21 cellular contexts compared by ENCODE assay signal in the genomic region with DNA sequence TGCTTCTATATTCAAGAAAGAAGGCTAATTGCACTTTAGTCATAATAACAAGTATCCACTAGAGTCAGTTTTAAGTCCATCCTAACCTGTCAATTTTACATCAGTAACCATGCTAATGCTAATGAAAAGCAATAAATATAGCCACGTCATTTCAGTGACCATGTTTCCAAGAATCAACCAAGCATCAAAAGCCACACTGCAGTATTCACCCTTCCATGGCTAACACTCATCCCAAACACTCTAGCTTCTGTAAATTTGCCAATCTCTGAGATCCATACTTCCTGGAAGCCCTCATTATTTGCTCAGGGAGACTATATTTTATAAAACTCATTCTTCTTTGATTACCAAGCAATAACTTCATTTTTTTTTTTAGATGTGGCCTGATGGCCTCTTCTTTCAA.
DNase-seq lines count a peak whose midpoint lies in the region; ATAC-seq, FAIRE-seq and TF ChIP-seq lines count a peak whose summit lies in the region.
"Had no signal": no experiment of that assay in that cellular context is flagged by ENCODE, and none has a peak within 500 bp of the region (broad histone marks: within the 10 kb centered on the region; RNA-seq: fewer than 3 reads in every experiment).

No MANE protein-coding gene starts in this region.

- 60% methylated on average over 1 of the region's 1 CpG for WGBS in right lobe of liver (ENCODE audit: insufficient coverage, low coverage, low lambda C conversion rate, missing lambda C conversion rate)

- H3K4me1 ChIP-seq in right lobe of liver = no peaks in the 10 kb centered on the region
- H3K4me1 ChIP-seq: SJCRH30 had no signal

- H3K4me3 Mint-ChIP-seq in activated T-helper 1 cell treated with anti-CD3 and anti-CD28 coated beads, Interleukin-12 subunit alpha, Interleukin-12 subunit beta, Interleukin-2, Interleukin-4 antibody, amounts not matched to agents 30 ng/mL and 10 ng/mL and 1 ng/mL, durations not matched to agents 14 hours and 24 hours and 36 hours = no peak overlapping the region
- H3K4me3 Mint-ChIP-seq: B cell; CD4-positive, alpha-beta T cell; T-helper 17 cell had no signal

- H3K27ac Mint-ChIP-seq in activated T-helper 1 cell treated with anti-CD3 and anti-CD28 coated beads, Interleukin-12 subunit alpha, Interleukin-12 subunit beta, Interleukin-2, Interleukin-4 antibody, amounts not matched to agents 30 ng/mL and 10 ng/mL and 1 ng/mL, durations not matched to agents 14 hours and 24 hours and 36 hours = no peak overlapping the region
- H3K27ac Mint-ChIP-seq: B cell; CD4-positive, alpha-beta T cell; T-helper 17 cell had no signal

- no peaks in the 10 kb centered on the region for H3K27me3 ChIP-seq in right lobe of liver
- H3K27me3 ChIP-seq: SJCRH30 had no signal

- H3K9me3 Mint-ChIP-seq in activated T-helper 1 cell treated with anti-CD3 and anti-CD28 coated beads, Interleukin-12 subunit alpha, Interleukin-12 subunit beta, Interleukin-2, Interleukin-4 antibody, amounts not matched to agents 30 ng/mL and 10 ng/mL and 1 ng/mL, durations not matched to agents 14 hours and 24 hours and 36 hours = no peaks in the 10 kb centered on the region

- H3K36me3 Mint-ChIP-seq in activated T-helper 1 cell treated with anti-CD3 and anti-CD28 coated beads, Interleukin-12 subunit alpha, Interleukin-12 subunit beta, Interleukin-2, Interleukin-4 antibody, amounts not matched to agents 30 ng/mL and 10 ng/mL and 1 ng/mL, durations not matched to agents 14 hours and 24 hours and 36 hours (ENCODE audit: low read depth) = no peaks in the 10 kb centered on the region

- no peak overlapping the region for H3K27ac ChIP-seq in right lobe of liver
- H3K27ac ChIP-seq: GM23248, SJCRH30 had no signal

- no peaks in the 10 kb centered on the region for H3K9me3 ChIP-seq in right lobe of liver
- H3K9me3 ChIP-seq: SJCRH30 had no signal

- H3K4me1 Mint-ChIP-seq in activated T-helper 1 cell treated with anti-CD3 and anti-CD28 coated beads, Interleukin-12 subunit alpha, Interleukin-12 subunit beta, Interleukin-2, Interleukin-4 antibody, amounts not matched to agents 30 ng/mL and 10 ng/mL and 1 ng/mL, durations not matched to agents 14 hours and 24 hours and 36 hours (ENCODE audit: low read depth) = no peaks in the 10 kb centered on the region
- H3K4me1 Mint-ChIP-seq: B cell, T-helper 17 cell had no signal

- TF ChIP-seq POLR2A in right lobe of liver (IDR thresholded peaks at IDR 0.05) = no peak

- intact Hi-C loops in right lobe of liver (cut with DNase I) = no loop called here
- intact Hi-C loops in activated T-helper 1 cell treated with anti-CD3 and anti-CD28 coated beads, Interleukin-12 subunit alpha, Interleukin-12 subunit beta, Interleukin-2, Interleukin-4 antibody, amounts not matched to agents 30 ng/mL and 10 ng/mL and 1 ng/mL, durations not matched to agents 14 hours and 24 hours and 36 hours (cut with micrococcal nuclease) = no loop called here

- ATAC-seq in right lobe of liver = no peak
- no peak for ATAC-seq in HG03139 (IDR thresholded peaks at IDR 0.05; ENCODE audit: unreplicated experiment)
- ATAC-seq: GM12878, T-helper 17 cell had no signal

- no peaks in the 10 kb centered on the region for H3K36me3 ChIP-seq in right lobe of liver
- H3K36me3 ChIP-seq: SJCRH30 had no signal

- no peaks in the 10 kb centered on the region for H3K27me3 Mint-ChIP-seq in activated T-helper 1 cell treated with anti-CD3 and anti-CD28 coated beads, Interleukin-12 subunit alpha, Interleukin-12 subunit beta, Interleukin-2, Interleukin-4 antibody, amounts not matched to agents 30 ng/mL and 10 ng/mL and 1 ng/mL, durations not matched to agents 14 hours and 24 hours and 36 hours (ENCODE audit: insufficient read depth)
- H3K27me3 Mint-ChIP-seq: B cell; CD4-positive, alpha-beta T cell; T-helper 17 cell had no signal

- peak; percentile 45 for DNase-seq in NCI-H1092 treated with DMSO at 0.1 percent for 48 hours (lab: John Stamatoyannopoulos, UW)
- peak; percentile 12 for DNase-seq in NCI-H748 (lab: John Stamatoyannopoulos, UW; ENCODE audit: unreplicated experiment)
- DNase-seq in astrocyte of the hippocampus (ENCODE audit: low read depth, low spot score) = peak; percentile 4
- no peak for DNase-seq in HTR-8/SVneo (ENCODE audit: insufficient read length, low spot score)
- no peak for DNase-seq in right lobe of liver
- DNase-seq in activated T-helper 1 cell treated with anti-CD3 and anti-CD28 coated beads, Interleukin-12 subunit alpha, Interleukin-12 subunit beta, Interleukin-2, Interleukin-4 antibody, amounts not matched to agents 30 ng/mL and 10 ng/mL and 1 ng/mL, durations not matched to agents 14 hours and 24 hours and 36 hours (ENCODE audit: low spot score) = no peak
- DNase-seq: Calu3; CD4-positive, alpha-beta T cell; DND-41; GDM1; NCI-H1048; NCI-H2171; NK-92 treated with Interleukin-12 subunit alpha and Interleukin-12 subunit beta, amount 100 ng/mL, for 24 hours; OCI-M1; RPMI8226; SJCRH30; T-helper 17 cell had no signal

- H3K4me3 ChIP-seq in right lobe of liver = no peak overlapping the region
- H3K4me3 ChIP-seq: GM12878, GM23248, SJCRH30 had no signal

- FAIRE-seq in HTR-8/SVneo (lab: Jason Lieb, UNC) = no peak

- no peak for TF ChIP-seq CTCF in right lobe of liver (IDR thresholded peaks at IDR 0.05)

Comparison
In these comparisons a context has a peak if more than half of its experiments do, and no peak if none do; other contexts are left out.
1. DNase-seq: peak in NCI-H1092 treated with DMSO at 0.1 percent for 48 hours (single experiment), NCI-H748 (single experiment) and astrocyte of the hippocampus (single experiment); none in HTR-8/SVneo (single experiment), right lobe of liver (0 of 3) and activated T-helper 1 cell treated with anti-CD3 and anti-CD28 coated beads, Interleukin-12 subunit alpha, Interleukin-12 subunit beta, Interleukin-2, Interleukin-4 antibody, amounts not matched to agents 30 ng/mL and 10 ng/mL and 1 ng/mL, durations not matched to agents 14 hours and 24 hours and 36 hours (single experiment).